ENCODE assay signal across 8 cellular contexts in genomic region chr2:177393381-177393780, GRCh38. TPM values are rescaled to one million over a fixed set of nuclear protein-coding genes. Genes with fewer than 3 reads are reported as not detected.
DNase-seq lines count a peak whose midpoint lies in the region; ATAC-seq, FAIRE-seq and TF ChIP-seq lines count a peak whose summit lies in the region.

No MANE protein-coding gene starts in this region.

- peak overlapping the region; percentile 96 for H3K4me3 Mint-ChIP-seq in activated naive CD8-positive, alpha-beta T cell treated with anti-CD3 and anti-CD28 coated beads for 36 hours

- H3K36me3 ChIP-seq in BJ (ENCODE audit: control insufficient read depth, insufficient read depth, low read length) (no peaks in the 10 kb centered on the region), HUES64 (ENCODE audit: insufficient read depth, low read length) (no peaks in the 10 kb centered on the region), kidney (ENCODE audit: control insufficient read depth in 1 of 2, insufficient read depth in 2 of 2, low read length in 2 of 2) (no peaks in the 10 kb centered on the region), subcutaneous abdominal adipose tissue (ENCODE audit: control insufficient read depth in 5 of 5, insufficient read depth in 5 of 5, low read length in 5 of 5) (no peaks in the 10 kb centered on the region)

- H3K27me3 Mint-ChIP-seq in activated naive CD8-positive, alpha-beta T cell treated with anti-CD3 and anti-CD28 coated beads for 36 hours = no peaks in the 10 kb centered on the region

- 21% methylated on average over 6 of the region's 6 CpGs for WGBS in HUES64

- POLR2A ChIA-PET in BJ (lab: Charles Lee) = no interaction called here

- no peak for ATAC-seq in left lobe of liver
- ATAC-seq in HG02884 (IDR thresholded peaks at IDR 0.05; ENCODE audit: unreplicated experiment) = no peak

- TF ChIP-seq CTCF in BJ (IDR thresholded peaks at IDR 0.05; ENCODE audit: insufficient read depth, low read depth, low read length) (no peak), kidney (IDR thresholded peaks at IDR 0.05; ENCODE audit: borderline replicate concordance, extremely low read depth, insufficient read depth) (no peak)

- H3K27ac ChIP-seq in HUES64 (ENCODE audit: low read depth, low read length) = no peak overlapping the region
- H3K27ac ChIP-seq in kidney (ENCODE audit: low read depth in 2 of 2, low read length in 2 of 2) = peak overlapping the region in 1 of 2 donors; percentile 71
- peak overlapping the region; percentile 61 for H3K27ac ChIP-seq in subcutaneous abdominal adipose tissue (ENCODE audit: low read depth, low read length)

- FAIRE-seq in kidney (lab: Jason Lieb, UNC) = no peak

- H3K4me3 ChIP-seq in BJ (ENCODE audit: low read depth, low read length) (peak overlapping the region; percentile 72), HUES64 (ENCODE audit: low read length) (peak overlapping the region; percentile 81), kidney (ENCODE audit: low read length in 2 of 2) (peak overlapping the region; percentile 87 to 93), subcutaneous abdominal adipose tissue (ENCODE audit: low read depth in 1 of 5, low read length in 5 of 5) (peak overlapping the region; percentile 85 to 94 (median 90))

- no peaks in the 10 kb centered on the region for H3K9me3 Mint-ChIP-seq in activated naive CD8-positive, alpha-beta T cell treated with anti-CD3 and anti-CD28 coated beads for 36 hours

- intact Hi-C loops in kidney (cut with DNase I) = no loop called here

- peak overlapping the region; percentile 88 for H3K27ac Mint-ChIP-seq in activated naive CD8-positive, alpha-beta T cell treated with anti-CD3 and anti-CD28 coated beads for 36 hours

- H3K27me3 ChIP-seq in BJ (ENCODE audit: control insufficient read depth, insufficient read depth, low read length) (no peaks in the 10 kb centered on the region), HUES64 (ENCODE audit: insufficient read depth, low read length) (no peaks in the 10 kb centered on the region), subcutaneous abdominal adipose tissue (ENCODE audit: control insufficient read depth in 5 of 5, insufficient read depth in 4 of 5, low read length in 5 of 5) (no peaks in the 10 kb centered on the region)

- CTCF ChIA-PET in BJ (lab: Yijun Ruan, JAX) = interaction anchor here (1.7 kb wide), 1 partner anchor 12 kb away, joined by 8 read pairs; no protein-coding TSS in a partner anchor

- DNase-seq in BJ (ENCODE audit: low read depth) (no peak), kidney (no peak), left lobe of liver (ENCODE audit: low spot score) (no peak), NCI-H1048 (lab: John Stamatoyannopoulos, UW) (no peak)
- DNase-seq in activated naive CD8-positive, alpha-beta T cell treated with anti-CD3 and anti-CD28 coated beads for 36 hours = no peak

- peaks cover 14% of the 10 kb centered on the region for H3K4me1 ChIP-seq in HUES64 (ENCODE audit: insufficient read depth, low read length)
- H3K4me1 ChIP-seq in kidney (ENCODE audit: control insufficient read depth in 1 of 2, insufficient read depth in 1 of 2, low read depth in 1 of 2, low read length in 2 of 2) = peaks cover 9 to 16% of the 10 kb centered on the region in 2 donors
- peaks cover 0 to 64% (median 52%) of the 10 kb centered on the region in 5 donors for H3K4me1 ChIP-seq in subcutaneous abdominal adipose tissue (ENCODE audit: control insufficient read depth in 5 of 5, insufficient read depth in 5 of 5, low read length in 5 of 5)

- H3K9ac ChIP-seq in HUES64 (ENCODE audit: low read depth, low read length) (peak overlapping the region; percentile 91), kidney (ENCODE audit: low read length in 2 of 2) (peak overlapping the region; percentile 67 to 82), subcutaneous abdominal adipose tissue (ENCODE audit: low read length in 5 of 5) (peak overlapping the region; percentile 23 to 91 (median 89))

- peaks cover 36% of the 10 kb centered on the region for H3K36me3 Mint-ChIP-seq in activated naive CD8-positive, alpha-beta T cell treated with anti-CD3 and anti-CD28 coated beads for 36 hours

- peaks cover 58% of the 10 kb centered on the region for H3K4me1 Mint-ChIP-seq in activated naive CD8-positive, alpha-beta T cell treated with anti-CD3 and anti-CD28 coated beads for 36 hours

- H3K9me3 ChIP-seq in HUES64 (ENCODE audit: insufficient read depth, low read depth, low read length) (no peaks in the 10 kb centered on the region), kidney (ENCODE audit: control insufficient read depth in 1 of 2, low read length in 2 of 2) (no peaks in the 10 kb centered on the region), subcutaneous abdominal adipose tissue (ENCODE audit: control insufficient read depth in 5 of 5, low read length in 5 of 5) (no peaks in the 10 kb centered on the region)

RNA-seq across cellular contexts. Expression of gene AGPS, which starts 0.8 kb away (rescaled TPM):
- polyA plus RNA-seq in BJ (2011; rRNA removed) = 6.9 and 18.5 TPM in 2 replicates
- polyA minus RNA-seq in BJ (2011; rRNA and poly(A)+ RNA removed) = 6.2 and 8.7 TPM in 2 replicates
- 28.2 TPM for polyA plus RNA-seq in HUES64 (2013, experiment 1 of 2)
- polyA plus RNA-seq in HUES64 (2013, experiment 2 of 2) = 24.9 TPM
- 10 to 100 TPM; 73.8 to 75.5 TPM for total RNA-seq in activated naive CD8-positive, alpha-beta T cell treated with anti-CD3 and anti-CD28 coated beads for 36 hours
- 45.7 TPM for total RNA-seq in kidney
- 7.9 TPM for polyA plus RNA-seq in kidney (ENCODE audit: insufficient read depth, low read depth, low replicate concordance)
- total RNA-seq in left lobe of liver = 31.0 TPM
